Comparison of ENCODE assay signal across 4 cellular contexts in genomic region chr14:23232241-23232808, GRCh38. TPM values are rescaled to one million over a fixed set of nuclear protein-coding genes. Genes with fewer than 3 reads are reported as not detected.
"Had no signal": no experiment of that assay in that cellular context is flagged by ENCODE, and none has a peak within 500 bp of the region (broad histone marks: within the 10 kb centered on the region; RNA-seq: fewer than 3 reads in every experiment).

No MANE protein-coding gene starts in this region.

RNA-seq across cellular contexts. Expression of gene RNF212B, which starts 5.4 kb away (rescaled TPM):
- total RNA-seq: HepG2, HT-29, HT1080, IMR-90 had no signal

RNA-seq across cellular contexts. Expression of gene SLC7A8, which starts 48.9 kb away (rescaled TPM):
- total RNA-seq: HepG2, IMR-90 had no signal
